23 cellular contexts compared by ENCODE assay signal in the genomic region with DNA sequence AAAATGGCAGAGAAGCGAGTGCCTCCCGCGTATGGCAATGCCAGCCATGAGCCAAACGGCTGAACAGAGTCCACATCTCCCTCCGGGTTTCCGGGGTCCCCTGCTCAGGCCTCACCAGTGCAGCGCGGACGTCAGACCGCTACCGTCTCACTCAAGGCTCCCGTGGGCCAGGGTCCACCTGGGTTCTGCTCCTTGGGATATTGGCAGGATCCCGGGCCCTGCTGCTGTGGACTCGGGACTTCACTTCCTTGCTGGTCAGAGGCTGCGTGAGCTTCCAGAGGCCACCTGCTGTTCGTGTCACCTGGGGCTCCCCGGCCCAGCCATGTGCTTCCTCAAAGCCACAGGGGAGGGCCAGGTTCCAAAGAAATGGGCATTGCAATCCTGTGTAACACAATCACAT.
"Had no signal": no experiment of that assay in that cellular context is flagged by ENCODE, and none has a peak within 500 bp of the region (broad histone marks: within the 10 kb centered on the region; RNA-seq: fewer than 3 reads in every experiment).

No MANE protein-coding gene starts in this region.

- H3K4me1 ChIP-seq: foreskin keratinocyte, psoas muscle had no signal

- H3K27ac ChIP-seq: coronary artery, esophagus muscularis mucosa, foreskin keratinocyte, gastroesophageal sphincter, heart left ventricle, hepatocyte, left lung, ovary, psoas muscle, sigmoid colon, thoracic aorta, tibial nerve, upper lobe of left lung had no signal

- DNase-seq: dermis blood vessel endothelial cell; effector memory CD4-positive, alpha-beta T cell; foreskin keratinocyte; heart left ventricle; left cardiac atrium; left lung; mammary epithelial cell; naive thymus-derived CD8-positive, alpha-beta T cell; nephron progenitor cell; occipital lobe; ovary; sigmoid colon; stimulated activated CD4-positive, alpha-beta T cell treated with anti-CD3 and anti-CD28 coated beads, Interleukin-4, amount 100 ng/mL, for 4 hours; upper lobe of left lung had no signal

- H3K9me3 ChIP-seq: esophagus muscularis mucosa, gastroesophageal sphincter, heart left ventricle, left lung, ovary, psoas muscle, sigmoid colon, thoracic aorta, upper lobe of left lung had no signal

- H3K27me3 ChIP-seq: ovary, upper lobe of left lung had no signal

- H3K4me3 ChIP-seq: coronary artery, esophagus muscularis mucosa, gastroesophageal sphincter, heart left ventricle, hepatocyte, left lung, ovary, psoas muscle, sigmoid colon, thoracic aorta, tibial nerve, upper lobe of left lung had no signal

- H3K36me3 ChIP-seq: esophagus muscularis mucosa, gastroesophageal sphincter, heart left ventricle, left lung, ovary, sigmoid colon, thoracic aorta, tibial nerve, upper lobe of left lung had no signal

- ATAC-seq: foreskin keratinocyte; gastroesophageal sphincter; left cardiac atrium; left lung; naive thymus-derived CD8-positive, alpha-beta T cell; psoas muscle; right cardiac atrium; stimulated activated memory B cell treated with anti-CD40 and anti-IgM and Interleukin-4, amounts not matched to agents 10 μg/mL and 1 μg/mL and 100 μg/mL, for 72 hours had no signal
